Comparison of ENCODE assay signal across 1 cellular context in genomic region chr6:110859335-110859792, GRCh38.
TF ChIP-seq lines count a peak whose summit lies in the region.

No MANE protein-coding gene starts in this region.

TF ChIP-seq in IMR-90, 13 proteins besides CTCF, POLR2A, EP300 and RAD21 (continued from another document):
- TF ChIP-seq MAZ (IDR thresholded peaks at IDR 0.05; ENCODE audit: borderline replicate concordance, low read depth, low read length) (no peak), CEBPB (IDR thresholded peaks at IDR 0.05; ENCODE audit: low read depth, low read length) (no peak), RCOR1 (IDR thresholded peaks at IDR 0.05; ENCODE audit: insufficient replicate concordance, low read length) (no peak), MXI1 (IDR thresholded peaks at IDR 0.05; ENCODE audit: borderline replicate concordance, low read depth, low read length) (no peak), RFX5 (IDR thresholded peaks at IDR 0.05; ENCODE audit: low read depth, low read length) (no peak), ELK1 (IDR thresholded peaks at IDR 0.05; ENCODE audit: borderline replicate concordance, low read depth, low read length) (no peak), CHD1 (IDR thresholded peaks at IDR 0.05; ENCODE audit: low read depth, low read length) (no peak), USF2 (IDR thresholded peaks at IDR 0.05; ENCODE audit: low read depth, low read length) (no peak)
